In the genomic region with DNA sequence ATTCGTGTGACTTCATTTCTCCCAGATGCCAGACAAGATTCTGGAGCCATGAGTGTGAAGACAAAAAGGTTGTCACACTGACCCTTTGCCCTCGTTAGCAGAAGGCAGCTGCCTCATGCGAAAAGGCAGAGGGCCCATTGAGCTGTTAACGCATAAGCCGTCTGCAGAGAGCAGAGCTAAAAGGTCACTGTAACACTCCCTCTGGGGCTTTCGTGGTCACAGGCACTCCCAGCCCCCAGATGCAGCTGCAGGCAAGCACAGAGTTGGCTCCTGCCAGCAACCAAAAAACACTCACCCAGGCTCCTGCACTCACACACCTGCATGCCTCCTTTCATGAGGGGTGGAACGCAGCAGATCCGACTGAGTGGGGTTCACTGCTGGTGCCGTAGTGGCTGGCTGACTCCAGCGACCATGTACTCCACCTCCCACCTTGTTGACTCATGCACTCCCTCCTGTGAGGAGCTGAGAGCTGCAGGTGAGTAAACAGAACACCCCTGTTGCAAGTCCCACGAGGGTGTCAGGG, we compare ENCODE assay signal across 1 cellular context.
TF ChIP-seq lines count a peak whose summit lies in the region.

No MANE protein-coding gene starts in this region.

TF ChIP-seq in HepG2, 621 proteins besides CTCF, POLR2A, EP300 and RAD21 (continued from another document and continues in another):
- TF ChIP-seq, protein P1, sequence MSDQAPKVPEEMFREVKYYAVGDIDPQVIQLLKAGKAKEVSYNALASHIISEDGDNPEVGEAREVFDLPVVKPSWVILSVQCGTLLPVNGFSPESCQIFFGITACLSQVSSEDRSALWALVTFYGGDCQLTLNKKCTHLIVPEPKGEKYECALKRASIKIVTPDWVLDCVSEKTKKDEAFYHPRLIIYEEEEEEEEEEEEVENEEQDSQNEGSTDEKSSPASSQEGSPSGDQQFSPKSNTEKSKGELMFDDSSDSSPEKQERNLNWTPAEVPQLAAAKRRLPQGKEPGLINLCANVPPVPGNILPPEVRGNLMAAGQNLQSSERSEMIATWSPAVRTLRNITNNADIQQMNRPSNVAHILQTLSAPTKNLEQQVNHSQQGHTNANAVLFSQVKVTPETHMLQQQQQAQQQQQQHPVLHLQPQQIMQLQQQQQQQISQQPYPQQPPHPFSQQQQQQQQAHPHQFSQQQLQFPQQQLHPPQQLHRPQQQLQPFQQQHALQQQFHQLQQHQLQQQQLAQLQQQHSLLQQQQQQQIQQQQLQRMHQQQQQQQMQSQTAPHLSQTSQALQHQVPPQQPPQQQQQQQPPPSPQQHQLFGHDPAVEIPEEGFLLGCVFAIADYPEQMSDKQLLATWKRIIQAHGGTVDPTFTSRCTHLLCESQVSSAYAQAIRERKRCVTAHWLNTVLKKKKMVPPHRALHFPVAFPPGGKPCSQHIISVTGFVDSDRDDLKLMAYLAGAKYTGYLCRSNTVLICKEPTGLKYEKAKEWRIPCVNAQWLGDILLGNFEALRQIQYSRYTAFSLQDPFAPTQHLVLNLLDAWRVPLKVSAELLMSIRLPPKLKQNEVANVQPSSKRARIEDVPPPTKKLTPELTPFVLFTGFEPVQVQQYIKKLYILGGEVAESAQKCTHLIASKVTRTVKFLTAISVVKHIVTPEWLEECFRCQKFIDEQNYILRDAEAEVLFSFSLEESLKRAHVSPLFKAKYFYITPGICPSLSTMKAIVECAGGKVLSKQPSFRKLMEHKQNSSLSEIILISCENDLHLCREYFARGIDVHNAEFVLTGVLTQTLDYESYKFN (CRISPR knock-in tag; conservative IDR thresholded peaks at IDR 0.05) = peak; percentile 34; the same call in 1 of the 2 replicates
- TF ChIP-seq EEA1 (CRISPR knock-in tag; IDR thresholded peaks at IDR 0.05; ENCODE audit: borderline replicate concordance) (no peak), POLR2AphosphoS2 (IDR thresholded peaks at IDR 0.05; ENCODE audit: low read depth, low read length) (no peak), ZMAT3 (CRISPR knock-in tag; conservative IDR thresholded peaks at IDR 0.05) (0 out of 2 replicates have a peak, but pooled peaks have one; percentile 42), NFIC (IDR thresholded peaks at IDR 0.05; ENCODE audit: low read length) (no peak), NR2F2 (IDR thresholded peaks at IDR 0.05; ENCODE audit: borderline replicate concordance, low read depth) (peak; percentile 18; the same call in 1 of the 2 replicates), SALL2 (CRISPR knock-in tag; IDR thresholded peaks at IDR 0.05) (no peak), PTBP1 (IDR thresholded peaks at IDR 0.05; ENCODE audit: low read depth, low read length, poor library complexity, severe bottlenecking) (no peak), FOXC1 (CRISPR knock-in tag; IDR thresholded peaks at IDR 0.05; ENCODE audit: borderline replicate concordance) (no peak), HMGA1 (CRISPR knock-in tag; conservative IDR thresholded peaks at IDR 0.05) (no peak), HOXA7 (CRISPR knock-in tag; IDR thresholded peaks at IDR 0.05) (0 out of 2 replicates have a peak, but pooled peaks have one; percentile 41), ZNF615 (CRISPR knock-in tag; IDR thresholded peaks at IDR 0.05; ENCODE audit: borderline replicate concordance) (no peak), KAT8 (CRISPR knock-in tag; IDR thresholded peaks at IDR 0.05) (peak; percentile 54; the same call in 1 of the 2 replicates), TCF7L2 (IDR thresholded peaks at IDR 0.05; ENCODE audit: low read depth, low read length) (no peak), RAD51 (IDR thresholded peaks at IDR 0.05; ENCODE audit: borderline replicate concordance) (no peak), FOXO1 (CRISPR knock-in tag; IDR thresholded peaks at IDR 0.05) (peak; percentile 57; the same call in 1 of the 2 replicates), TSC22D2 (CRISPR knock-in tag; IDR thresholded peaks at IDR 0.05; ENCODE audit: borderline replicate concordance) (no peak), ZNF550 (CRISPR knock-in tag; IDR thresholded peaks at IDR 0.05; ENCODE audit: borderline replicate concordance) (no peak), AGO2 (optimal IDR thresholded peaks at IDR 0.05; ENCODE audit: low read depth, low read length) (no peak), SMC3 (IDR thresholded peaks at IDR 0.05; ENCODE audit: low read length) (no peak), ZSCAN21 (CRISPR knock-in tag; IDR thresholded peaks at IDR 0.05; ENCODE audit: borderline replicate concordance) (no peak), ZFP36L1 (CRISPR knock-in tag; IDR thresholded peaks at IDR 0.05) (no peak), ZNF354B (CRISPR knock-in tag; IDR thresholded peaks at IDR 0.05) (no peak), ZNF720 (CRISPR knock-in tag; IDR thresholded peaks at IDR 0.05) (no peak), ARNT (IDR thresholded peaks at IDR 0.05) (no peak), KDM5B (CRISPR knock-in tag; IDR thresholded peaks at IDR 0.05; ENCODE audit: borderline replicate concordance) (peak; percentile 35; the same call in 1 of the 2 replicates), ZNF496 (CRISPR knock-in tag; IDR thresholded peaks at IDR 0.05; ENCODE audit: insufficient replicate concordance) (no peak), CENPT (CRISPR knock-in tag; IDR thresholded peaks at IDR 0.05; ENCODE audit: low read depth) (no peak), SP1 (IDR thresholded peaks at IDR 0.05) (no peak), SP1 (CRISPR knock-in tag; IDR thresholded peaks at IDR 0.05) (no peak), DNMT3B (CRISPR knock-in tag; conservative IDR thresholded peaks at IDR 0.05) (no peak), ZNF12 (CRISPR knock-in tag; IDR thresholded peaks at IDR 0.05) (no peak), ZNF3 (CRISPR knock-in tag; IDR thresholded peaks at IDR 0.05) (no peak), ARHGAP35 (CRISPR knock-in tag; IDR thresholded peaks at IDR 0.05; ENCODE audit: borderline replicate concordance) (no peak), ZNF160 (CRISPR knock-in tag; IDR thresholded peaks at IDR 0.05) (no peak), RCOR2 (CRISPR knock-in tag; IDR thresholded peaks at IDR 0.05) (no peak), HDAC1 (CRISPR knock-in tag; IDR thresholded peaks at IDR 0.05) (peak; percentile 64; the same call in 1 of the 2 replicates), ZNF713 (CRISPR knock-in tag; IDR thresholded peaks at IDR 0.05) (no peak), ZNF446 (CRISPR knock-in tag; IDR thresholded peaks at IDR 0.05) (no peak)
- TF ChIP-seq, protein P2, sequence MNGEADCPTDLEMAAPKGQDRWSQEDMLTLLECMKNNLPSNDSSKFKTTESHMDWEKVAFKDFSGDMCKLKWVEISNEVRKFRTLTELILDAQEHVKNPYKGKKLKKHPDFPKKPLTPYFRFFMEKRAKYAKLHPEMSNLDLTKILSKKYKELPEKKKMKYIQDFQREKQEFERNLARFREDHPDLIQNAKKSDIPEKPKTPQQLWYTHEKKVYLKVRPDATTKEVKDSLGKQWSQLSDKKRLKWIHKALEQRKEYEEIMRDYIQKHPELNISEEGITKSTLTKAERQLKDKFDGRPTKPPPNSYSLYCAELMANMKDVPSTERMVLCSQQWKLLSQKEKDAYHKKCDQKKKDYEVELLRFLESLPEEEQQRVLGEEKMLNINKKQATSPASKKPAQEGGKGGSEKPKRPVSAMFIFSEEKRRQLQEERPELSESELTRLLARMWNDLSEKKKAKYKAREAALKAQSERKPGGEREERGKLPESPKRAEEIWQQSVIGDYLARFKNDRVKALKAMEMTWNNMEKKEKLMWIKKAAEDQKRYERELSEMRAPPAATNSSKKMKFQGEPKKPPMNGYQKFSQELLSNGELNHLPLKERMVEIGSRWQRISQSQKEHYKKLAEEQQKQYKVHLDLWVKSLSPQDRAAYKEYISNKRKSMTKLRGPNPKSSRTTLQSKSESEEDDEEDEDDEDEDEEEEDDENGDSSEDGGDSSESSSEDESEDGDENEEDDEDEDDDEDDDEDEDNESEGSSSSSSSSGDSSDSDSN (CRISPR knock-in tag; IDR thresholded peaks at IDR 0.05) = no peak
- TF ChIP-seq, protein P3, sequence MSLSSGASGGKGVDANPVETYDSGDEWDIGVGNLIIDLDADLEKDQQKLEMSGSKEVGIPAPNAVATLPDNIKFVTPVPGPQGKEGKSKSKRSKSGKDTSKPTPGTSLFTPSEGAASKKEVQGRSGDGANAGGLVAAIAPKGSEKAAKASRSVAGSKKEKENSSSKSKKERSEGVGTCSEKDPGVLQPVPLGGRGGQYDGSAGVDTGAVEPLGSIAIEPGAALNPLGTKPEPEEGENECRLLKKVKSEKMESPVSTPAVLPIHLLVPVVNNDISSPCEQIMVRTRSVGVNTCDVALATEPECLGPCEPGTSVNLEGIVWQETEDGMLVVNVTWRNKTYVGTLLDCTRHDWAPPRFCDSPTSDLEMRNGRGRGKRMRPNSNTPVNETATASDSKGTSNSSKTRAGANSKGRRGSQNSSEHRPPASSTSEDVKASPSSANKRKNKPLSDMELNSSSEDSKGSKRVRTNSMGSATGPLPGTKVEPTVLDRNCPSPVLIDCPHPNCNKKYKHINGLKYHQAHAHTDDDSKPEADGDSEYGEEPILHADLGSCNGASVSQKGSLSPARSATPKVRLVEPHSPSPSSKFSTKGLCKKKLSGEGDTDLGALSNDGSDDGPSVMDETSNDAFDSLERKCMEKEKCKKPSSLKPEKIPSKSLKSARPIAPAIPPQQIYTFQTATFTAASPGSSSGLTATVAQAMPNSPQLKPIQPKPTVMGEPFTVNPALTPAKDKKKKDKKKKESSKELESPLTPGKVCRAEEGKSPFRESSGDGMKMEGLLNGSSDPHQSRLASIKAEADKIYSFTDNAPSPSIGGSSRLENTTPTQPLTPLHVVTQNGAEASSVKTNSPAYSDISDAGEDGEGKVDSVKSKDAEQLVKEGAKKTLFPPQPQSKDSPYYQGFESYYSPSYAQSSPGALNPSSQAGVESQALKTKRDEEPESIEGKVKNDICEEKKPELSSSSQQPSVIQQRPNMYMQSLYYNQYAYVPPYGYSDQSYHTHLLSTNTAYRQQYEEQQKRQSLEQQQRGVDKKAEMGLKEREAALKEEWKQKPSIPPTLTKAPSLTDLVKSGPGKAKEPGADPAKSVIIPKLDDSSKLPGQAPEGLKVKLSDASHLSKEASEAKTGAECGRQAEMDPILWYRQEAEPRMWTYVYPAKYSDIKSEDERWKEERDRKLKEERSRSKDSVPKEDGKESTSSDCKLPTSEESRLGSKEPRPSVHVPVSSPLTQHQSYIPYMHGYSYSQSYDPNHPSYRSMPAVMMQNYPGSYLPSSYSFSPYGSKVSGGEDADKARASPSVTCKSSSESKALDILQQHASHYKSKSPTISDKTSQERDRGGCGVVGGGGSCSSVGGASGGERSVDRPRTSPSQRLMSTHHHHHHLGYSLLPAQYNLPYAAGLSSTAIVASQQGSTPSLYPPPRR (CRISPR knock-in tag; IDR thresholded peaks at IDR 0.05; ENCODE audit: borderline replicate concordance) = no peak
- TF ChIP-seq, protein P4, sequence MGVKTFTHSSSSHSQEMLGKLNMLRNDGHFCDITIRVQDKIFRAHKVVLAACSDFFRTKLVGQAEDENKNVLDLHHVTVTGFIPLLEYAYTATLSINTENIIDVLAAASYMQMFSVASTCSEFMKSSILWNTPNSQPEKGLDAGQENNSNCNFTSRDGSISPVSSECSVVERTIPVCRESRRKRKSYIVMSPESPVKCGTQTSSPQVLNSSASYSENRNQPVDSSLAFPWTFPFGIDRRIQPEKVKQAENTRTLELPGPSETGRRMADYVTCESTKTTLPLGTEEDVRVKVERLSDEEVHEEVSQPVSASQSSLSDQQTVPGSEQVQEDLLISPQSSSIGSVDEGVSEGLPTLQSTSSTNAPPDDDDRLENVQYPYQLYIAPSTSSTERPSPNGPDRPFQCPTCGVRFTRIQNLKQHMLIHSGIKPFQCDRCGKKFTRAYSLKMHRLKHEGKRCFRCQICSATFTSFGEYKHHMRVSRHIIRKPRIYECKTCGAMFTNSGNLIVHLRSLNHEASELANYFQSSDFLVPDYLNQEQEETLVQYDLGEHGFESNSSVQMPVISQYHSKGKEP (CRISPR knock-in tag; IDR thresholded peaks at IDR 0.05) = no peak
- TF ChIP-seq, protein P5, sequence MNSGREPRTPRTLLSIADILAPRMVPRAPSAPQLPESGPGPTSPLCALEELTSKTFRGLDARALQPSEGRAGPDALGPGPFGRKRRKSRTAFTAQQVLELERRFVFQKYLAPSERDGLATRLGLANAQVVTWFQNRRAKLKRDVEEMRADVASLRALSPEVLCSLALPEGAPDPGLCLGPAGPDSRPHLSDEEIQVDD (CRISPR knock-in tag; IDR thresholded peaks at IDR 0.05; ENCODE audit: borderline replicate concordance) = no peak
- TF ChIP-seq, protein P6, sequence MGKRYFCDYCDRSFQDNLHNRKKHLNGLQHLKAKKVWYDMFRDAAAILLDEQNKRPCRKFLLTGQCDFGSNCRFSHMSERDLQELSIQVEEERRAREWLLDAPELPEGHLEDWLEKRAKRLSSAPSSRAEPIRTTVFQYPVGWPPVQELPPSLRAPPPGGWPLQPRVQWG (CRISPR knock-in tag; IDR thresholded peaks at IDR 0.05; ENCODE audit: borderline replicate concordance, low read depth) = no peak
- TF ChIP-seq, protein P7, sequence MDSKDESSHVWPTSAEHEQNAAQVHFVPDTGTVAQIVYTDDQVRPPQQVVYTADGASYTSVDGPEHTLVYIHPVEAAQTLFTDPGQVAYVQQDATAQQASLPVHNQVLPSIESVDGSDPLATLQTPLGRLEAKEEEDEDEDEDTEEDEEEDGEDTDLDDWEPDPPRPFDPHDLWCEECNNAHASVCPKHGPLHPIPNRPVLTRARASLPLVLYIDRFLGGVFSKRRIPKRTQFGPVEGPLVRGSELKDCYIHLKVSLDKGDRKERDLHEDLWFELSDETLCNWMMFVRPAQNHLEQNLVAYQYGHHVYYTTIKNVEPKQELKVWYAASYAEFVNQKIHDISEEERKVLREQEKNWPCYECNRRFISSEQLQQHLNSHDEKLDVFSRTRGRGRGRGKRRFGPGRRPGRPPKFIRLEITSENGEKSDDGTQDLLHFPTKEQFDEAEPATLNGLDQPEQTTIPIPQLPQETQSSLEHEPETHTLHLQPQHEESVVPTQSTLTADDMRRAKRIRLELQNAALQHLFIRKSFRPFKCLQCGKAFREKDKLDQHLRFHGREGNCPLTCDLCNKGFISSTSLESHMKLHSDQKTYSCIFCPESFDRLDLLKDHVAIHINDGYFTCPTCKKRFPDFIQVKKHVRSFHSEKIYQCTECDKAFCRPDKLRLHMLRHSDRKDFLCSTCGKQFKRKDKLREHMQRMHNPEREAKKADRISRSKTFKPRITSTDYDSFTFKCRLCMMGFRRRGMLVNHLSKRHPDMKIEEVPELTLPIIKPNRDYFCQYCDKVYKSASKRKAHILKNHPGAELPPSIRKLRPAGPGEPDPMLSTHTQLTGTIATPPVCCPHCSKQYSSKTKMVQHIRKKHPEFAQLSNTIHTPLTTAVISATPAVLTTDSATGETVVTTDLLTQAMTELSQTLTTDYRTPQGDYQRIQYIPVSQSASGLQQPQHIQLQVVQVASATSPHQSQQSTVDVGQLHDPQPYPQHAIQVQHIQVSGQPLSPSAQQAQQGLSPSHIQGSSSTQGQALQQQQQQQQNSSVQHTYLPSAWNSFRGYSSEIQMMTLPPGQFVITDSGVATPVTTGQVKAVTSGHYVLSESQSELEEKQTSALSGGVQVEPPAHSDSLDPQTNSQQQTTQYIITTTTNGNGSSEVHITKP (CRISPR knock-in tag; IDR thresholded peaks at IDR 0.05; ENCODE audit: low read depth) = no peak
